Comparison of ENCODE assay signal across 1 cellular context in the genomic region with DNA sequence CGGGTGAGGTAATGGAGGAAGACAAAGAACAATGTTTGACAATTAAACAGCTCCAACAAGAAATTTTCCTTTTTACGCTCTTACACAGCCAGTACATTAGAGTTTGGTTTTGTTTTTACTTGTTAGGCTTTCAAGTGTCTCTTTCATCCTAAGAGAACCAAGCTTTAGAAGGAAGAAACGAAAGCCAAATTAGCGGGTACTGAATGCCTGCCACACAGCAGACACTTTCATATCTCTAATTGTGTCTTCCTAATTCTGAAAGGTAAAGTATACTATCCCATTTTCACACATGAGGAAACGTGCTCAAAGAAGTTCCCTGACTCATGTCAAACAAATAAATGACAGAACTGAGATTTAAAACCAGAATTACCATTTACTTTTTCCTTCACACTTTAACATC.
TF ChIP-seq lines count a peak whose summit lies in the region.

No MANE protein-coding gene starts in this region.

TF ChIP-seq in GM23338, 12 proteins besides CTCF, POLR2A, EP300 and RAD21 (continued from another document):
- TF ChIP-seq, protein P1, sequence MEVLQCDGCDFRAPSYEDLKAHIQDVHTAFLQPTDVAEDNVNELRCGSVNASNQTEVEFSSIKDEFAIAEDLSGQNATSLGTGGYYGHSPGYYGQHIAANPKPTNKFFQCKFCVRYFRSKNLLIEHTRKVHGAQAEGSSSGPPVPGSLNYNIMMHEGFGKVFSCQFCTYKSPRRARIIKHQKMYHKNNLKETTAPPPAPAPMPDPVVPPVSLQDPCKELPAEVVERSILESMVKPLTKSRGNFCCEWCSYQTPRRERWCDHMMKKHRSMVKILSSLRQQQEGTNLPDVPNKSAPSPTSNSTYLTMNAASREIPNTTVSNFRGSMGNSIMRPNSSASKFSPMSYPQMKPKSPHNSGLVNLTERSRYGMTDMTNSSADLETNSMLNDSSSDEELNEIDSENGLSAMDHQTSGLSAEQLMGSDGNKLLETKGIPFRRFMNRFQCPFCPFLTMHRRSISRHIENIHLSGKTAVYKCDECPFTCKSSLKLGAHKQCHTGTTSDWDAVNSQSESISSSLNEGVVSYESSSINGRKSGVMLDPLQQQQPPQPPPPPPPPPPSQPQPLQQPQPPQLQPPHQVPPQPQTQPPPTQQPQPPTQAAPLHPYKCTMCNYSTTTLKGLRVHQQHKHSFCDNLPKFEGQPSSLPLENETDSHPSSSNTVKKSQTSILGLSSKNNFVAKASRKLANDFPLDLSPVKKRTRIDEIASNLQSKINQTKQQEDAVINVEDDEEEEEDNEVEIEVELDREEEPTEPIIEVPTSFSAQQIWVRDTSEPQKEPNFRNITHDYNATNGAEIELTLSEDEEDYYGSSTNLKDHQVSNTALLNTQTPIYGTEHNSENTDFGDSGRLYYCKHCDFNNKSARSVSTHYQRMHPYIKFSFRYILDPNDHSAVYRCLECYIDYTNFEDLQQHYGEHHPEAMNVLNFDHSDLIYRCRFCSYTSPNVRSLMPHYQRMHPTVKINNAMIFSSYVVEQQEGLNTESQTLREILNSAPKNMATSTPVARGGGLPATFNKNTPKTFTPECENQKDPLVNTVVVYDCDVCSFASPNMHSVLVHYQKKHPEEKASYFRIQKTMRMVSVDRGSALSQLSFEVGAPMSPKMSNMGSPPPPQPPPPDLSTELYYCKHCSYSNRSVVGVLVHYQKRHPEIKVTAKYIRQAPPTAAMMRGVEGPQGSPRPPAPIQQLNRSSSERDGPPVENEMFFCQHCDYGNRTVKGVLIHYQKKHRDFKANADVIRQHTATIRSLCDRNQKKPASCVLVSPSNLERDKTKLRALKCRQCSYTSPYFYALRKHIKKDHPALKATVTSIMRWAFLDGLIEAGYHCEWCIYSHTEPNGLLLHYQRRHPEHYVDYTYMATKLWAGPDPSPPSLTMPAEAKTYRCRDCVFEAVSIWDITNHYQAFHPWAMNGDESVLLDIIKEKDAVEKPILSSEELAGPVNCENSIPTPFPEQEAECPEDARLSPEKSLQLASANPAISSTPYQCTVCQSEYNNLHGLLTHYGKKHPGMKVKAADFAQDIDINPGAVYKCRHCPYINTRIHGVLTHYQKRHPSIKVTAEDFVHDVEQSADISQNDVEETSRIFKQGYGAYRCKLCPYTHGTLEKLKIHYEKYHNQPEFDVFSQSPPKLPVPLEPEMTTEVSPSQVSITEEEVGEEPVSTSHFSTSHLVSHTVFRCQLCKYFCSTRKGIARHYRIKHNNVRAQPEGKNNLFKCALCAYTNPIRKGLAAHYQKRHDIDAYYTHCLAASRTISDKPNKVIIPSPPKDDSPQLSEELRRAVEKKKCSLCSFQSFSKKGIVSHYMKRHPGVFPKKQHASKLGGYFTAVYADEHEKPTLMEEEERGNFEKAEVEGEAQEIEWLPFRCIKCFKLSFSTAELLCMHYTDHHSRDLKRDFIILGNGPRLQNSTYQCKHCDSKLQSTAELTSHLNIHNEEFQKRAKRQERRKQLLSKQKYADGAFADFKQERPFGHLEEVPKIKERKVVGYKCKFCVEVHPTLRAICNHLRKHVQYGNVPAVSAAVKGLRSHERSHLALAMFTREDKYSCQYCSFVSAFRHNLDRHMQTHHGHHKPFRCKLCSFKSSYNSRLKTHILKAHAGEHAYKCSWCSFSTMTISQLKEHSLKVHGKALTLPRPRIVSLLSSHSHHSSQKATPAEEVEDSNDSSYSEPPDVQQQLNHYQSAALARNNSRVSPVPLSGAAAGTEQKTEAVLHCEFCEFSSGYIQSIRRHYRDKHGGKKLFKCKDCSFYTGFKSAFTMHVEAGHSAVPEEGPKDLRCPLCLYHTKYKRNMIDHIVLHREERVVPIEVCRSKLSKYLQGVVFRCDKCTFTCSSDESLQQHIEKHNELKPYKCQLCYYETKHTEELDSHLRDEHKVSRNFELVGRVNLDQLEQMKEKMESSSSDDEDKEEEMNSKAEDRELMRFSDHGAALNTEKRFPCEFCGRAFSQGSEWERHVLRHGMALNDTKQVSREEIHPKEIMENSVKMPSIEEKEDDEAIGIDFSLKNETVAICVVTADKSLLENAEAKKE (CRISPR knock-in tag; IDR thresholded peaks at IDR 0.05): no peak
- TF ChIP-seq POLR2AphosphoS5 (IDR thresholded peaks at IDR 0.05; ENCODE audit: low read depth) (no peak), EZH2phosphoT487 (IDR thresholded peaks at IDR 0.05; ENCODE audit: unreplicated experiment) (no peak), ZNF114 (CRISPR knock-in tag; IDR thresholded peaks at IDR 0.05) (no peak)
- TF ChIP-seq, protein P2, sequence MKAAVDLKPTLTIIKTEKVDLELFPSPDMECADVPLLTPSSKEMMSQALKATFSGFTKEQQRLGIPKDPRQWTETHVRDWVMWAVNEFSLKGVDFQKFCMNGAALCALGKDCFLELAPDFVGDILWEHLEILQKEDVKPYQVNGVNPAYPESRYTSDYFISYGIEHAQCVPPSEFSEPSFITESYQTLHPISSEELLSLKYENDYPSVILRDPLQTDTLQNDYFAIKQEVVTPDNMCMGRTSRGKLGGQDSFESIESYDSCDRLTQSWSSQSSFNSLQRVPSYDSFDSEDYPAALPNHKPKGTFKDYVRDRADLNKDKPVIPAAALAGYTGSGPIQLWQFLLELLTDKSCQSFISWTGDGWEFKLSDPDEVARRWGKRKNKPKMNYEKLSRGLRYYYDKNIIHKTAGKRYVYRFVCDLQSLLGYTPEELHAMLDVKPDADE (IDR thresholded peaks at IDR 0.05): no peak
- TF ChIP-seq, protein P3, sequence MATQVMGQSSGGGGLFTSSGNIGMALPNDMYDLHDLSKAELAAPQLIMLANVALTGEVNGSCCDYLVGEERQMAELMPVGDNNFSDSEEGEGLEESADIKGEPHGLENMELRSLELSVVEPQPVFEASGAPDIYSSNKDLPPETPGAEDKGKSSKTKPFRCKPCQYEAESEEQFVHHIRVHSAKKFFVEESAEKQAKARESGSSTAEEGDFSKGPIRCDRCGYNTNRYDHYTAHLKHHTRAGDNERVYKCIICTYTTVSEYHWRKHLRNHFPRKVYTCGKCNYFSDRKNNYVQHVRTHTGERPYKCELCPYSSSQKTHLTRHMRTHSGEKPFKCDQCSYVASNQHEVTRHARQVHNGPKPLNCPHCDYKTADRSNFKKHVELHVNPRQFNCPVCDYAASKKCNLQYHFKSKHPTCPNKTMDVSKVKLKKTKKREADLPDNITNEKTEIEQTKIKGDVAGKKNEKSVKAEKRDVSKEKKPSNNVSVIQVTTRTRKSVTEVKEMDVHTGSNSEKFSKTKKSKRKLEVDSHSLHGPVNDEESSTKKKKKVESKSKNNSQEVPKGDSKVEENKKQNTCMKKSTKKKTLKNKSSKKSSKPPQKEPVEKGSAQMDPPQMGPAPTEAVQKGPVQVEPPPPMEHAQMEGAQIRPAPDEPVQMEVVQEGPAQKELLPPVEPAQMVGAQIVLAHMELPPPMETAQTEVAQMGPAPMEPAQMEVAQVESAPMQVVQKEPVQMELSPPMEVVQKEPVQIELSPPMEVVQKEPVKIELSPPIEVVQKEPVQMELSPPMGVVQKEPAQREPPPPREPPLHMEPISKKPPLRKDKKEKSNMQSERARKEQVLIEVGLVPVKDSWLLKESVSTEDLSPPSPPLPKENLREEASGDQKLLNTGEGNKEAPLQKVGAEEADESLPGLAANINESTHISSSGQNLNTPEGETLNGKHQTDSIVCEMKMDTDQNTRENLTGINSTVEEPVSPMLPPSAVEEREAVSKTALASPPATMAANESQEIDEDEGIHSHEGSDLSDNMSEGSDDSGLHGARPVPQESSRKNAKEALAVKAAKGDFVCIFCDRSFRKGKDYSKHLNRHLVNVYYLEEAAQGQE (IDR thresholded peaks at IDR 0.05; ENCODE audit: unreplicated experiment): no peak
